In genomic region chr9:133470427-133470924, GRCh38 we compare ENCODE assay signal across 1 cellular context.
TF ChIP-seq lines count a peak whose summit lies in the region.

No MANE protein-coding gene starts in this region.

TF ChIP-seq in K562, 482 proteins besides CTCF, POLR2A, EP300 and RAD21:
- TF ChIP-seq HCFC1 (IDR thresholded peaks at IDR 0.05; ENCODE audit: low read depth, low read length) (no peak), TBP (optimal IDR thresholded peaks at IDR 0.05; ENCODE audit: low read depth, low read length) (no peak), GTF2E2 (tag; IDR thresholded peaks at IDR 0.05) (no peak), SMARCA5 (IDR thresholded peaks at IDR 0.05) (no peak), HNRNPUL1 (IDR thresholded peaks at IDR 0.05; ENCODE audit: low read length) (no peak), ETS2 (tag; IDR thresholded peaks at IDR 0.05; ENCODE audit: borderline replicate concordance, poor library complexity, severe bottlenecking) (no peak), NFRKB (IDR thresholded peaks at IDR 0.05; ENCODE audit: low read depth) (no peak), HDGF (IDR thresholded peaks at IDR 0.05) (no peak)
- TF ChIP-seq, protein P1, sequence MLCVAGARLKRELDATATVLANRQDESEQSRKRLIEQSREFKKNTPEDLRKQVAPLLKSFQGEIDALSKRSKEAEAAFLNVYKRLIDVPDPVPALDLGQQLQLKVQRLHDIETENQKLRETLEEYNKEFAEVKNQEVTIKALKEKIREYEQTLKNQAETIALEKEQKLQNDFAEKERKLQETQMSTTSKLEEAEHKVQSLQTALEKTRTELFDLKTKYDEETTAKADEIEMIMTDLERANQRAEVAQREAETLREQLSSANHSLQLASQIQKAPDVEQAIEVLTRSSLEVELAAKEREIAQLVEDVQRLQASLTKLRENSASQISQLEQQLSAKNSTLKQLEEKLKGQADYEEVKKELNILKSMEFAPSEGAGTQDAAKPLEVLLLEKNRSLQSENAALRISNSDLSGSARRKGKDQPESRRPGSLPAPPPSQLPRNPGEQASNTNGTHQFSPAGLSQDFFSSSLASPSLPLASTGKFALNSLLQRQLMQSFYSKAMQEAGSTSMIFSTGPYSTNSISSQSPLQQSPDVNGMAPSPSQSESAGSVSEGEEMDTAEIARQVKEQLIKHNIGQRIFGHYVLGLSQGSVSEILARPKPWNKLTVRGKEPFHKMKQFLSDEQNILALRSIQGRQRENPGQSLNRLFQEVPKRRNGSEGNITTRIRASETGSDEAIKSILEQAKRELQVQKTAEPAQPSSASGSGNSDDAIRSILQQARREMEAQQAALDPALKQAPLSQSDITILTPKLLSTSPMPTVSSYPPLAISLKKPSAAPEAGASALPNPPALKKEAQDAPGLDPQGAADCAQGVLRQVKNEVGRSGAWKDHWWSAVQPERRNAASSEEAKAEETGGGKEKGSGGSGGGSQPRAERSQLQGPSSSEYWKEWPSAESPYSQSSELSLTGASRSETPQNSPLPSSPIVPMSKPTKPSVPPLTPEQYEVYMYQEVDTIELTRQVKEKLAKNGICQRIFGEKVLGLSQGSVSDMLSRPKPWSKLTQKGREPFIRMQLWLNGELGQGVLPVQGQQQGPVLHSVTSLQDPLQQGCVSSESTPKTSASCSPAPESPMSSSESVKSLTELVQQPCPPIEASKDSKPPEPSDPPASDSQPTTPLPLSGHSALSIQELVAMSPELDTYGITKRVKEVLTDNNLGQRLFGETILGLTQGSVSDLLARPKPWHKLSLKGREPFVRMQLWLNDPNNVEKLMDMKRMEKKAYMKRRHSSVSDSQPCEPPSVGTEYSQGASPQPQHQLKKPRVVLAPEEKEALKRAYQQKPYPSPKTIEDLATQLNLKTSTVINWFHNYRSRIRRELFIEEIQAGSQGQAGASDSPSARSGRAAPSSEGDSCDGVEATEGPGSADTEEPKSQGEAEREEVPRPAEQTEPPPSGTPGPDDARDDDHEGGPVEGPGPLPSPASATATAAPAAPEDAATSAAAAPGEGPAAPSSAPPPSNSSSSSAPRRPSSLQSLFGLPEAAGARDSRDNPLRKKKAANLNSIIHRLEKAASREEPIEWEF (CRISPR knock-in tag; IDR thresholded peaks at IDR 0.05): no peak
- TF ChIP-seq, protein P2, sequence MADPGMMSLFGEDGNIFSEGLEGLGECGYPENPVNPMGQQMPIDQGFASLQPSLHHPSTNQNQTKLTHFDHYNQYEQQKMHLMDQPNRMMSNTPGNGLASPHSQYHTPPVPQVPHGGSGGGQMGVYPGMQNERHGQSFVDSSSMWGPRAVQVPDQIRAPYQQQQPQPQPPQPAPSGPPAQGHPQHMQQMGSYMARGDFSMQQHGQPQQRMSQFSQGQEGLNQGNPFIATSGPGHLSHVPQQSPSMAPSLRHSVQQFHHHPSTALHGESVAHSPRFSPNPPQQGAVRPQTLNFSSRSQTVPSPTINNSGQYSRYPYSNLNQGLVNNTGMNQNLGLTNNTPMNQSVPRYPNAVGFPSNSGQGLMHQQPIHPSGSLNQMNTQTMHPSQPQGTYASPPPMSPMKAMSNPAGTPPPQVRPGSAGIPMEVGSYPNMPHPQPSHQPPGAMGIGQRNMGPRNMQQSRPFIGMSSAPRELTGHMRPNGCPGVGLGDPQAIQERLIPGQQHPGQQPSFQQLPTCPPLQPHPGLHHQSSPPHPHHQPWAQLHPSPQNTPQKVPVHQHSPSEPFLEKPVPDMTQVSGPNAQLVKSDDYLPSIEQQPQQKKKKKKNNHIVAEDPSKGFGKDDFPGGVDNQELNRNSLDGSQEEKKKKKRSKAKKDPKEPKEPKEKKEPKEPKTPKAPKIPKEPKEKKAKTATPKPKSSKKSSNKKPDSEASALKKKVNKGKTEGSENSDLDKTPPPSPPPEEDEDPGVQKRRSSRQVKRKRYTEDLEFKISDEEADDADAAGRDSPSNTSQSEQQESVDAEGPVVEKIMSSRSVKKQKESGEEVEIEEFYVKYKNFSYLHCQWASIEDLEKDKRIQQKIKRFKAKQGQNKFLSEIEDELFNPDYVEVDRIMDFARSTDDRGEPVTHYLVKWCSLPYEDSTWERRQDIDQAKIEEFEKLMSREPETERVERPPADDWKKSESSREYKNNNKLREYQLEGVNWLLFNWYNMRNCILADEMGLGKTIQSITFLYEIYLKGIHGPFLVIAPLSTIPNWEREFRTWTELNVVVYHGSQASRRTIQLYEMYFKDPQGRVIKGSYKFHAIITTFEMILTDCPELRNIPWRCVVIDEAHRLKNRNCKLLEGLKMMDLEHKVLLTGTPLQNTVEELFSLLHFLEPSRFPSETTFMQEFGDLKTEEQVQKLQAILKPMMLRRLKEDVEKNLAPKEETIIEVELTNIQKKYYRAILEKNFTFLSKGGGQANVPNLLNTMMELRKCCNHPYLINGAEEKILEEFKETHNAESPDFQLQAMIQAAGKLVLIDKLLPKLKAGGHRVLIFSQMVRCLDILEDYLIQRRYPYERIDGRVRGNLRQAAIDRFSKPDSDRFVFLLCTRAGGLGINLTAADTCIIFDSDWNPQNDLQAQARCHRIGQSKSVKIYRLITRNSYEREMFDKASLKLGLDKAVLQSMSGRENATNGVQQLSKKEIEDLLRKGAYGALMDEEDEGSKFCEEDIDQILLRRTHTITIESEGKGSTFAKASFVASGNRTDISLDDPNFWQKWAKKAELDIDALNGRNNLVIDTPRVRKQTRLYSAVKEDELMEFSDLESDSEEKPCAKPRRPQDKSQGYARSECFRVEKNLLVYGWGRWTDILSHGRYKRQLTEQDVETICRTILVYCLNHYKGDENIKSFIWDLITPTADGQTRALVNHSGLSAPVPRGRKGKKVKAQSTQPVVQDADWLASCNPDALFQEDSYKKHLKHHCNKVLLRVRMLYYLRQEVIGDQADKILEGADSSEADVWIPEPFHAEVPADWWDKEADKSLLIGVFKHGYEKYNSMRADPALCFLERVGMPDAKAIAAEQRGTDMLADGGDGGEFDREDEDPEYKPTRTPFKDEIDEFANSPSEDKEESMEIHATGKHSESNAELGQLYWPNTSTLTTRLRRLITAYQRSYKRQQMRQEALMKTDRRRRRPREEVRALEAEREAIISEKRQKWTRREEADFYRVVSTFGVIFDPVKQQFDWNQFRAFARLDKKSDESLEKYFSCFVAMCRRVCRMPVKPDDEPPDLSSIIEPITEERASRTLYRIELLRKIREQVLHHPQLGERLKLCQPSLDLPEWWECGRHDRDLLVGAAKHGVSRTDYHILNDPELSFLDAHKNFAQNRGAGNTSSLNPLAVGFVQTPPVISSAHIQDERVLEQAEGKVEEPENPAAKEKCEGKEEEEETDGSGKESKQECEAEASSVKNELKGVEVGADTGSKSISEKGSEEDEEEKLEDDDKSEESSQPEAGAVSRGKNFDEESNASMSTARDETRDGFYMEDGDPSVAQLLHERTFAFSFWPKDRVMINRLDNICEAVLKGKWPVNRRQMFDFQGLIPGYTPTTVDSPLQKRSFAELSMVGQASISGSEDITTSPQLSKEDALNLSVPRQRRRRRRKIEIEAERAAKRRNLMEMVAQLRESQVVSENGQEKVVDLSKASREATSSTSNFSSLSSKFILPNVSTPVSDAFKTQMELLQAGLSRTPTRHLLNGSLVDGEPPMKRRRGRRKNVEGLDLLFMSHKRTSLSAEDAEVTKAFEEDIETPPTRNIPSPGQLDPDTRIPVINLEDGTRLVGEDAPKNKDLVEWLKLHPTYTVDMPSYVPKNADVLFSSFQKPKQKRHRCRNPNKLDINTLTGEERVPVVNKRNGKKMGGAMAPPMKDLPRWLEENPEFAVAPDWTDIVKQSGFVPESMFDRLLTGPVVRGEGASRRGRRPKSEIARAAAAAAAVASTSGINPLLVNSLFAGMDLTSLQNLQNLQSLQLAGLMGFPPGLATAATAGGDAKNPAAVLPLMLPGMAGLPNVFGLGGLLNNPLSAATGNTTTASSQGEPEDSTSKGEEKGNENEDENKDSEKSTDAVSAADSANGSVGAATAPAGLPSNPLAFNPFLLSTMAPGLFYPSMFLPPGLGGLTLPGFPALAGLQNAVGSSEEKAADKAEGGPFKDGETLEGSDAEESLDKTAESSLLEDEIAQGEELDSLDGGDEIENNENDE (IDR thresholded peaks at IDR 0.05; ENCODE audit: low read depth, low read length): no peak
